ENCODE assay signal across 8 cellular contexts in the genomic region with DNA sequence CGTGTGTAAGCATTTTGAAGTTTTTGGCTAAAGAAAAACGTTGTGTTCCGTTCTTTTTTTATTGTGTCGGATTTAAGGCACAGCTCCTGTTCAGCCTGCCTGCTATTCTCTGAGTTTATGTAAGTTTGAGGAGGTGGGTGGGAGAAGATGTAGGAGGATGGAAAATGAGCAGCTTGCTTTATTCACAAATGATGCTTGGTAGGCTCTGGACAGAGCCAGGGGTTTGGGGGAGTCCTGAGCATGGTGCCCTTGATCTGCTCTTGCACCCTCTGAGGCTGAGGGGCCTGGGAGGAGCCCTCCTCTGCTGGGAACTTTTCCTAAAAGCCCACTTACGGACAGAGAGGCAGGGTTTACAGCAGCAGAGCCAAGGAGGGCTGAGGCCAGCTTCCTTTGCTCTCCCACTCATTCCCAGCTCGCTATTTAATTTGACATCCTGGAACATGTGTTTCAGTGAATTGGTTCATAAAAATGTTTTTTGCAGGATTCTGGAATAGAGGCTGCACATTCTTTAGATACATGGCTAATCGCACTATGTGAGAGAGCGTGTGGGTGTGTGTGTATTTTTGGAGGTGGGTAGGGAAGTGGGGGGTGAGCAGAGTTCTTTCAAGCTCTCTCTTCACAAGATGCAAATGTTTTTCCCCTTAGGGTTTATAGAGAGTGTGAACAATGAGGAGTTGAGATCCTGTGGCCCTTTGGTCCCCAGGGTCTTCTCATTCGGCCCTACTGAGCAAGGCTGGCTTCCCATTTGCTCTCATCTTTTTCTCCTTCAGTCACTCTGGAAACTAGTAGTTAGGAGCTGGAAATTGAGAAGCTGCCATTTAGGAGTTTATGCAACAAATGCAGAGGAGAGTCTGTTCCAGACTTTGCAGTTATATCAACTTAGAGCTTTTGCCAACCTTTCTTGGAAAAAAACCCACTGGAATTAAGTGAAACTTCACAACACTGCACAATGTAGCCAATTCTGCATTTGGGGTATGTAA. TPM values are rescaled to one million over a fixed set of nuclear protein-coding genes. Genes with fewer than 3 reads are reported as not detected.
DNase-seq lines count a peak whose midpoint lies in the region; ATAC-seq lines count a peak whose summit lies in the region.

No MANE protein-coding gene starts in this region.

- no peak for ATAC-seq in activated CD8-positive, alpha-beta memory T cell treated with anti-CD3 and anti-CD28 coated beads, Interleukin-2, amount 10 ng/mL, durations not matched to agents 7 days and 5 days
- peak; percentile 67 for ATAC-seq in HG02840 (IDR thresholded peaks at IDR 0.05; ENCODE audit: low FRiP score, unreplicated experiment)

- peak overlapping the region; percentile 86 for H3K27ac Mint-ChIP-seq in activated CD8-positive, alpha-beta memory T cell treated with anti-CD3 and anti-CD28 coated beads, Interleukin-2, amount 10 ng/mL, durations not matched to agents 7 days and 5 days
- H3K27ac Mint-ChIP-seq in activated T-helper 2 cell treated with anti-CD3 and anti-CD28 coated beads, Interferon-gamma antibody, Interleukin-2, Interleukin-4, amounts not matched to agents 10 μg/mL and 5 μg/mL and 100 μg/mL, durations not matched to agents 14 hours and 24 hours and 36 hours = peak overlapping the region; percentile 89

- intact Hi-C loops in activated T-helper 2 cell treated with anti-CD3 and anti-CD28 coated beads, Interferon-gamma antibody, Interleukin-2, Interleukin-4, amounts not matched to agents 10 μg/mL and 5 μg/mL and 100 μg/mL, durations not matched to agents 14 hours and 24 hours and 36 hours (cut with micrococcal nuclease) = loop anchor here (1.0 to 2.0 kb wide), 6 partner anchors 10 to 65 kb away; no protein-coding TSS in a partner anchor

- H3K27me3 Mint-ChIP-seq in activated CD8-positive, alpha-beta memory T cell treated with anti-CD3 and anti-CD28 coated beads, Interleukin-2, amount 10 ng/mL, durations not matched to agents 7 days and 5 days = no peaks in the 10 kb centered on the region
- H3K27me3 Mint-ChIP-seq in activated T-helper 2 cell treated with anti-CD3 and anti-CD28 coated beads, Interferon-gamma antibody, Interleukin-2, Interleukin-4, amounts not matched to agents 10 μg/mL and 5 μg/mL and 100 μg/mL, durations not matched to agents 14 hours and 24 hours and 36 hours (ENCODE audit: low read depth) = no peaks in the 10 kb centered on the region

- CTCF ChIA-PET in activated CD8-positive, alpha-beta memory T cell treated with anti-CD3 and anti-CD28 coated beads, Interleukin-2, amount 10 ng/mL, durations not matched to agents 7 days and 5 days (lab: Charles Lee) = interaction anchor here (0.6 to 1.4 kb wide), 9 partner anchors 15 to 76 kb away, joined by 3 to 5 read pairs (median 3); a partner anchor contains a TSS

- no peak overlapping the region for H3K4me3 Mint-ChIP-seq in activated CD8-positive, alpha-beta memory T cell treated with anti-CD3 and anti-CD28 coated beads, Interleukin-2, amount 10 ng/mL, durations not matched to agents 7 days and 5 days
- H3K4me3 Mint-ChIP-seq in activated T-helper 2 cell treated with anti-CD3 and anti-CD28 coated beads, Interferon-gamma antibody, Interleukin-2, Interleukin-4, amounts not matched to agents 10 μg/mL and 5 μg/mL and 100 μg/mL, durations not matched to agents 14 hours and 24 hours and 36 hours (ENCODE audit: low read depth) = peak overlapping the region; percentile 70

- H3K36me3 Mint-ChIP-seq in activated CD8-positive, alpha-beta memory T cell treated with anti-CD3 and anti-CD28 coated beads, Interleukin-2, amount 10 ng/mL, durations not matched to agents 7 days and 5 days = peaks cover 5% of the 10 kb centered on the region
- peaks cover 33% of the 10 kb centered on the region for H3K36me3 Mint-ChIP-seq in activated T-helper 2 cell treated with anti-CD3 and anti-CD28 coated beads, Interferon-gamma antibody, Interleukin-2, Interleukin-4, amounts not matched to agents 10 μg/mL and 5 μg/mL and 100 μg/mL, durations not matched to agents 14 hours and 24 hours and 36 hours (ENCODE audit: low read depth)

- H3K9me3 Mint-ChIP-seq in activated CD8-positive, alpha-beta memory T cell treated with anti-CD3 and anti-CD28 coated beads, Interleukin-2, amount 10 ng/mL, durations not matched to agents 7 days and 5 days (ENCODE audit: low read depth) = no peaks in the 10 kb centered on the region
- no peaks in the 10 kb centered on the region for H3K9me3 Mint-ChIP-seq in activated T-helper 2 cell treated with anti-CD3 and anti-CD28 coated beads, Interferon-gamma antibody, Interleukin-2, Interleukin-4, amounts not matched to agents 10 μg/mL and 5 μg/mL and 100 μg/mL, durations not matched to agents 14 hours and 24 hours and 36 hours

- peaks cover 71% of the 10 kb centered on the region for H3K4me1 Mint-ChIP-seq in activated CD8-positive, alpha-beta memory T cell treated with anti-CD3 and anti-CD28 coated beads, Interleukin-2, amount 10 ng/mL, durations not matched to agents 7 days and 5 days
- peaks cover 80% of the 10 kb centered on the region for H3K4me1 Mint-ChIP-seq in activated T-helper 2 cell treated with anti-CD3 and anti-CD28 coated beads, Interferon-gamma antibody, Interleukin-2, Interleukin-4, amounts not matched to agents 10 μg/mL and 5 μg/mL and 100 μg/mL, durations not matched to agents 14 hours and 24 hours and 36 hours (ENCODE audit: low read depth)

- DNase-seq in activated CD8-positive, alpha-beta memory T cell treated with anti-CD3 and anti-CD28 coated beads, Interleukin-2, amount 10 ng/mL, durations not matched to agents 7 days and 5 days = no peak
- DNase-seq in activated CD8-positive, alpha-beta memory T cell treated with anti-CD3 and anti-CD28 coated beads, Interleukin-2, amount 50 U/mL, for 4 hours = no peak
- no peak for DNase-seq in activated T-helper 2 cell treated with anti-CD3 and anti-CD28 coated beads, Interferon-gamma antibody, Interleukin-2, Interleukin-4, amounts not matched to agents 10 μg/mL and 5 μg/mL and 100 μg/mL, durations not matched to agents 14 hours and 24 hours and 36 hours (ENCODE audit: low spot score)
- DNase-seq in left kidney (ENCODE audit: low read depth, low spot score) = peak; percentile 66
- DNase-seq in NCI-H345 treated with DMSO at 0.1 percent for 48 hours (lab: John Stamatoyannopoulos, UW; ENCODE audit: unreplicated experiment) = no peak
- DNase-seq in NOMO-1 treated with DMSO at 0.1 percent for 48 hours (lab: John Stamatoyannopoulos, UW; ENCODE audit: unreplicated experiment) = no peak
- no peak for DNase-seq in GDM1 (lab: John Stamatoyannopoulos, UW)

RNA-seq across cellular contexts. Expression of a gene that starts 32.1 kb away (rescaled TPM):
- total RNA-seq in activated CD8-positive, alpha-beta memory T cell treated with anti-CD3 and anti-CD28 coated beads, Interleukin-2, amount 10 ng/mL, durations not matched to agents 7 days and 5 days = 10 to 100 TPM; 29.2 to 34.0 TPM
- total RNA-seq in activated T-helper 2 cell treated with anti-CD3 and anti-CD28 coated beads, Interferon-gamma antibody, Interleukin-2, Interleukin-4, amounts not matched to agents 10 μg/mL and 5 μg/mL and 100 μg/mL, durations not matched to agents 14 hours and 24 hours and 36 hours = 28.1 and 29.7 TPM in 2 replicates
